9 cellular contexts compared by ENCODE assay signal in the genomic region with DNA sequence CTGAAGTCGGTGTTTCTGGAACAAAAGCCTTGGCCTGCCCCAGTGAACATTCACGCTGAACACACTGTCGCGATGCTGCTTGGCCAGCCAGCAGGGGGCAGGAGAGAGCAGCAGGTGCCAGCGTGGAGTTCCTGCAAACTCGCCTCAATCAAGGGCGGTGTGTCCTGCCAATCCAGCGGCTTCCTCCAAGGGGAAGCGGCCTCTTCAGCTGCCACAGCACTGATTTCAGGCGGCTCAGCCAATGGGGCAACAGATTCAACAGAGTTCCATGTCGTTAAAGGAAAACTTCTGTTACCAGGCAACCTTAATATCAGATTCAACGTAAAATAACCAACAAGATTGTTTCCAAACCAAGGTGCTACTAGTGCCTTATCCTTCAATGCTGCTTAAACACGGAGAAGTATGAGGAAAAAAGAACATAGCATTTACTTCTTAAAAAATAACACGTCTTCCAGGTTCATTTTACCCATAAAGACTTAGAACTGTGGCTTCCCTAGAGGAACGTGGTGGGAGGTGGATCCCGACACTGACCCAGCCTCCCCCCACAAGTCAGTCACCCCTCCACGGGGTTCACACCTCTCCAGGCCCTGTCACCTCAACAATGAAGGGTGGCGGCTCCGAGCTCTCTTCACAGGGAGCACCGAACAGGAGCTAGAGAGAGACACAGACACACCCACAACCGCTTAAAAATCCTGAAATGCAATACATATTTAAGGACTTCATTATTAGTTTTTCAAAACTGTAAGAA.
A peak's percentile ranks its signal among the peaks of the same experiment; 100 is the strongest.
DNase-seq lines count a peak whose midpoint lies in the region; ATAC-seq and TF ChIP-seq lines count a peak whose summit lies in the region.
"Had no signal": no experiment of that assay in that cellular context is flagged by ENCODE, and none has a peak within 500 bp of the region (broad histone marks: within the 10 kb centered on the region; RNA-seq: fewer than 3 reads in every experiment).

No MANE protein-coding gene starts in this region.

- peak; percentile 91 to 97 for TF ChIP-seq CTCF in right atrium auricular region (IDR thresholded peaks at IDR 0.05)
- TF ChIP-seq CTCF in uterus (IDR thresholded peaks at IDR 0.05): peak; percentile 93 to 98 (median 94)

- no peaks in the 10 kb centered on the region for H3K27me3 Mint-ChIP-seq in CD4-positive, CD25-positive, alpha-beta regulatory T cell
- H3K27me3 Mint-ChIP-seq in T-helper 2 cell treated with Interferon-gamma antibody and Interleukin-4, amounts not matched to agents 5 μg/mL and 100 μg/mL, for 36 hours (ENCODE audit: low read depth): peaks cover 10% of the 10 kb centered on the region

- no peak overlapping the region for H3K27ac ChIP-seq in CD4-positive, CD25-positive, alpha-beta regulatory T cell (ENCODE audit: insufficient read depth, low read length, poor library complexity, severe bottlenecking)
- peak overlapping the region; percentile 83 for H3K27ac ChIP-seq in angular gyrus (ENCODE audit: low read depth, low read length)
- H3K27ac ChIP-seq in right atrium auricular region: peak overlapping the region; percentile 48 to 78
- H3K27ac ChIP-seq in uterus: no peak overlapping the region
- H3K27ac ChIP-seq: SK-N-MC had no signal

- peak in 1 of 2 donors; percentile 14 for TF ChIP-seq POLR2A in uterus (IDR thresholded peaks at IDR 0.05)

- H3K36me3 ChIP-seq in CD4-positive, CD25-positive, alpha-beta regulatory T cell (ENCODE audit: control insufficient read depth, insufficient read depth, low read length): no peaks in the 10 kb centered on the region
- no peaks in the 10 kb centered on the region for H3K36me3 ChIP-seq in right atrium auricular region
- no peaks in the 10 kb centered on the region for H3K36me3 ChIP-seq in uterus

- intact Hi-C loops in uterus (cut with DNase I; ENCODE audit: low total_unique reads): loop anchor here (5.0 to 10.0 kb wide), 2 partner anchors 174 to 276 kb away; partner anchors contain the start of gene DIP2C

- no peaks in the 10 kb centered on the region for H3K27me3 ChIP-seq in CD4-positive, CD25-positive, alpha-beta regulatory T cell (ENCODE audit: control insufficient read depth, insufficient read depth, low read length)
- H3K27me3 ChIP-seq in right atrium auricular region (no peaks in the 10 kb centered on the region), uterus (no peaks in the 10 kb centered on the region)

- ATAC-seq in CD4-positive, CD25-positive, alpha-beta regulatory T cell (ENCODE audit: low read depth in 2 of 2): peak; percentile 55 to 77
- ATAC-seq in GM21526 (IDR thresholded peaks at IDR 0.05; ENCODE audit: low FRiP score, unreplicated experiment): peak; percentile 76

- DNase-seq in CD4-positive, CD25-positive, alpha-beta regulatory T cell: peak; percentile 38 to 73 (median 65)
- peak; percentile 80 for DNase-seq in NCI-H1105 (lab: John Stamatoyannopoulos, UW)
- peak; percentile 68 for DNase-seq in T-helper 2 cell treated with Interferon-gamma antibody and Interleukin-4, amounts not matched to agents 5 μg/mL and 100 μg/mL, for 36 hours (ENCODE audit: low spot score)
- peak; percentile 95 for DNase-seq in right atrium auricular region (ENCODE audit: low spot score)
- DNase-seq in putamen (ENCODE audit: low spot score): peak; percentile 91
- DNase-seq in uterus: peak; percentile 90 to 93

- no peak overlapping the region for H3K4me3 ChIP-seq in CD4-positive, CD25-positive, alpha-beta regulatory T cell (ENCODE audit: low read depth, low read length)
- H3K4me3 ChIP-seq in right atrium auricular region: no peak overlapping the region
- H3K4me3 ChIP-seq in uterus: no peak overlapping the region
- H3K4me3 ChIP-seq: SK-N-MC had no signal

- H3K4me1 ChIP-seq in CD4-positive, CD25-positive, alpha-beta regulatory T cell (ENCODE audit: control insufficient read depth, insufficient read depth, low read length, poor library complexity, severe bottlenecking): peaks cover 6% of the 10 kb centered on the region
- H3K4me1 ChIP-seq in right atrium auricular region: peaks cover 0 to 45% of the 10 kb centered on the region in 2 donors
- peaks cover 0 to 4% of the 10 kb centered on the region in 2 donors for H3K4me1 ChIP-seq in uterus

- no peak overlapping the region for H3K4me3 Mint-ChIP-seq in CD4-positive, CD25-positive, alpha-beta regulatory T cell
- H3K4me3 Mint-ChIP-seq in T-helper 2 cell treated with Interferon-gamma antibody and Interleukin-4, amounts not matched to agents 5 μg/mL and 100 μg/mL, for 36 hours: no peak overlapping the region

- H3K9me3 Mint-ChIP-seq in CD4-positive, CD25-positive, alpha-beta regulatory T cell: no peaks in the 10 kb centered on the region
- H3K9me3 Mint-ChIP-seq in T-helper 2 cell treated with Interferon-gamma antibody and Interleukin-4, amounts not matched to agents 5 μg/mL and 100 μg/mL, for 36 hours: no peaks in the 10 kb centered on the region

- no peaks in the 10 kb centered on the region for H3K9me3 ChIP-seq in CD4-positive, CD25-positive, alpha-beta regulatory T cell (ENCODE audit: control insufficient read depth in 2 of 2, low read length in 2 of 2)
- H3K9me3 ChIP-seq in right atrium auricular region (no peaks in the 10 kb centered on the region), uterus (no peaks in the 10 kb centered on the region)

- H3K36me3 Mint-ChIP-seq in CD4-positive, CD25-positive, alpha-beta regulatory T cell: no peaks in the 10 kb centered on the region
- H3K36me3 Mint-ChIP-seq in T-helper 2 cell treated with Interferon-gamma antibody and Interleukin-4, amounts not matched to agents 5 μg/mL and 100 μg/mL, for 36 hours (ENCODE audit: low read depth): no peaks in the 10 kb centered on the region

- H3K27ac Mint-ChIP-seq in CD4-positive, CD25-positive, alpha-beta regulatory T cell: no peak overlapping the region
- H3K27ac Mint-ChIP-seq in T-helper 2 cell treated with Interferon-gamma antibody and Interleukin-4, amounts not matched to agents 5 μg/mL and 100 μg/mL, for 36 hours: no peak overlapping the region

- H3K4me1 Mint-ChIP-seq in CD4-positive, CD25-positive, alpha-beta regulatory T cell: peaks cover 4 to 15% (median 5%) of the 10 kb centered on the region in 4 donors
- peaks cover 3% of the 10 kb centered on the region for H3K4me1 Mint-ChIP-seq in T-helper 2 cell treated with Interferon-gamma antibody and Interleukin-4, amounts not matched to agents 5 μg/mL and 100 μg/mL, for 36 hours (ENCODE audit: low read depth)

Comparison
In these comparisons a context has a peak if more than half of its experiments do, and no peak if none do; other contexts are left out.
1. H3K27ac ChIP-seq: peak in angular gyrus (single experiment) and right atrium auricular region (2 of 2); none in CD4-positive, CD25-positive, alpha-beta regulatory T cell (single experiment) and uterus (0 of 2).
2. Peak in every context shown above with its lines, with median percentiles within 50 percentile points of each other: DNase-seq.